In the genomic region with DNA sequence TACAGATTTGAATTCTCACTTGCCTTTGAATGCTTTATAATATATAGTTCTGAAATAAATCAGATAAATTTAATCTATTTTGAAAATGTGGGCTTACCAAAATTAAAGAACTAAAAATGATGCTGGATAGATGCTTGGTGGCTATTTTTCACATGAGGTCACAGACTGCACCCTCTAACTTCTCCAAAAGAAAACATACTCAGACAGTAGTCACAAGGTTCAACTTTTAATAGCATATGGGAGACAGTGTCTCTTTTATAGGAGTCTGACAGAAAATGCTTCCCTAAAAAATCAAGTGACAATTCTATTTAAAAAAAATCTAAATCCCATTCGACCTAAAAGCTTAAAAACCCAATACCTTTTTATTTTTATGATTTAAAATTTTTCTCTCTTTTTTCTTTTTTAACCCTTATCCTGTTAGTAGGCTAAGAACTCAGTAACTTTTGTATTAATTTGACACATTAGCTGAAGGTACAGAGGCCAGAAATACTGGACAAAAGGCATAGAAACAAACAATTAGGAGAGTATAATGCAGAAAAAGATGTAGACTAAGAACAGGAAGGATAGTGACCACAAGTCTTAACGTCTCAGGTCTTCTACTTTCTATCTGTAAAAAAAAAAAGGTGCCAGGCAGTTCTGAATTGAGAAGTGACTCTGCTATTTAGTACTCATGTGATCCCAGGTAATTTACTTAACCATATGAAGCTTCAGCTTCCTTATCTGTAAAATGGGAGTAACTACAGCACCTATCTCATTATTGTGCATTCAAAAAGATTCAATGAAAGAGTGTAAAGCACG, we compare ENCODE assay signal across 10 cellular contexts. TPM values are rescaled to one million over a fixed set of nuclear protein-coding genes. Genes with fewer than 3 reads are reported as not detected.
DNase-seq lines count a peak whose midpoint lies in the region; ATAC-seq lines count a peak whose summit lies in the region.
"Had no signal": no experiment of that assay in that cellular context is flagged by ENCODE, and none has a peak within 500 bp of the region (broad histone marks: within the 10 kb centered on the region; RNA-seq: fewer than 3 reads in every experiment).

No MANE protein-coding gene starts in this region.

- ATAC-seq in GM19035 (IDR thresholded peaks at IDR 0.05; ENCODE audit: unreplicated experiment) = peak; percentile 86
- peak; percentile 78 for ATAC-seq in HG02623 (IDR thresholded peaks at IDR 0.05; ENCODE audit: unreplicated experiment)
- peak; percentile 66 for ATAC-seq in HG03469 (IDR thresholded peaks at IDR 0.05; ENCODE audit: unreplicated experiment)

- H3K27ac ChIP-seq in substantia nigra (ENCODE audit: low read depth, low read length, poor library complexity, severe bottlenecking) = no peak overlapping the region
- H3K27ac ChIP-seq: cardiac muscle cell, esophagus muscularis mucosa had no signal

- DNase-seq in Ammon's horn (ENCODE audit: low spot score) = peak; percentile 20
- no peak for DNase-seq in HuH-7 (ENCODE audit: low spot score)
- no peak for DNase-seq in stimulated activated CD4-positive, alpha-beta T cell treated with anti-CD3 and anti-CD28 coated beads, Interleukin-1b, Interleukin-23, amount 100 ng/mL, for 48 hours
- no peak for DNase-seq in substantia nigra (lab: John Stamatoyannopoulos, UW)
- no peak for DNase-seq in SK-N-DZ (ENCODE audit: low spot score)

RNA-seq across cellular contexts. Expression of a gene that starts 7.6 kb away (rescaled TPM):
- polyA plus RNA-seq in SK-N-DZ (2014; cell fraction: cytosol; rRNA removed) = 1.2 and 1.8 TPM in 2 replicates
- polyA plus RNA-seq in SK-N-DZ (2014; cell fraction: nucleus; rRNA removed) = 0.68 and 1.9 TPM in 2 replicates

RNA-seq across cellular contexts. Expression of a gene that starts 7.8 kb away (rescaled TPM):
- 19.6 and 20.1 TPM in 2 replicates for polyA plus RNA-seq in SK-N-DZ (2014; cell fraction: cytosol; rRNA removed)
- polyA plus RNA-seq in SK-N-DZ (2014; cell fraction: nucleus; rRNA removed) = 14.1 and 15.1 TPM in 2 replicates
